1 cellular context compared by ENCODE assay signal in genomic region chr17:48725294-48726064, GRCh38.
TF ChIP-seq lines count a peak whose summit lies in the region.

No MANE protein-coding gene starts in this region.

TF ChIP-seq in IMR-90, 13 proteins besides CTCF, POLR2A, EP300 and RAD21:
- TF ChIP-seq BHLHE40 (IDR thresholded peaks at IDR 0.05; ENCODE audit: low read depth, low read length) (no peak), MAZ (IDR thresholded peaks at IDR 0.05; ENCODE audit: borderline replicate concordance, low read depth, low read length) (no peak), CHD1 (IDR thresholded peaks at IDR 0.05; ENCODE audit: low read depth, low read length) (no peak), NFE2L2 (IDR thresholded peaks at IDR 0.05; ENCODE audit: low read depth, low read length) (no peak), RFX5 (IDR thresholded peaks at IDR 0.05; ENCODE audit: low read depth, low read length) (no peak), CEBPB (IDR thresholded peaks at IDR 0.05; ENCODE audit: low read depth, low read length) (no peak), SMC3 (IDR thresholded peaks at IDR 0.05; ENCODE audit: low read depth, low read length) (no peak), MAFK (IDR thresholded peaks at IDR 0.05; ENCODE audit: low read depth, low read length) (no peak)
- TF ChIP-seq, protein P1, sequence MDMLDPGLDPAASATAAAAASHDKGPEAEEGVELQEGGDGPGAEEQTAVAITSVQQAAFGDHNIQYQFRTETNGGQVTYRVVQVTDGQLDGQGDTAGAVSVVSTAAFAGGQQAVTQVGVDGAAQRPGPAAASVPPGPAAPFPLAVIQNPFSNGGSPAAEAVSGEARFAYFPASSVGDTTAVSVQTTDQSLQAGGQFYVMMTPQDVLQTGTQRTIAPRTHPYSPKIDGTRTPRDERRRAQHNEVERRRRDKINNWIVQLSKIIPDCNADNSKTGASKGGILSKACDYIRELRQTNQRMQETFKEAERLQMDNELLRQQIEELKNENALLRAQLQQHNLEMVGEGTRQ (IDR thresholded peaks at IDR 0.05; ENCODE audit: low read depth, low read length): no peak
